Comparison of ENCODE assay signal across 24 cellular contexts in the genomic region with DNA sequence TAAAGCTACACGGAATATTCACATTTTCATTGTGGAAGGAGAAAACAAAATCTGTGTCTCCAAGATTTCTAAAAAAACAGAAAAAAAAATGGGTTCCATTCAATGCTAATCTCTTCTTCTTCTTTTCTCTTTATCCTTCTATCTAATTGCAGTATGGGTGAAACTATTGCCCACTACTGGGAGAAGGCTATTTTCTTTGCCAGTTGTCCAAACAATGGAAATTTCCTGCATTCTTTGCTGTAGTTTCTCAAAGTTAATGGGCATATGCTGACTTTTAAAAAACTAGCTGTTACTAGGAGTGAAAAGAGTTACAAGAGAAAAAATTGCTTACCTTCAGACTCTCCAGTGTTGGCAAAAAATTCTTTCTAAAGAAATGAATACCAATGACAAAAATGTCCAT.
"Had no signal": no experiment of that assay in that cellular context is flagged by ENCODE, and none has a peak within 500 bp of the region (broad histone marks: within the 10 kb centered on the region; RNA-seq: fewer than 3 reads in every experiment).

No MANE protein-coding gene starts in this region.

- DNase-seq: activated B cell treated with CpG ODN at 0.5 μM for 24 hours; activated CD4-positive, alpha-beta T cell treated with anti-CD3 and anti-CD28 coated beads, Interleukin-2, amount 50 U/mL, for 1 hour; activated CD8-positive, alpha-beta T cell treated with anti-CD3 and anti-CD28 coated beads for 36 hours; activated naive CD8-positive, alpha-beta T cell treated with anti-CD3 and anti-CD28 coated beads, Interleukin-2, amount 50 U/mL, for 24 hours; activated T-cell treated with anti-CD3 and anti-CD28 coated beads, Interleukin-2, amount 50 U/mL, for 4 hours; dermis blood vessel endothelial cell; effector CD8-positive, alpha-beta T cell; esophagus squamous epithelium; islet precursor cell; left cardiac atrium; midbrain; naive thymus-derived CD4-positive, alpha-beta T cell; nucleus accumbens; right cardiac atrium; stimulated activated CD4-positive, alpha-beta T cell treated with anti-CD3 and anti-CD28 coated beads, Interleukin-15, amount 100 ng/mL, for 24 hours; stimulated activated CD4-positive, alpha-beta T cell treated with anti-CD3 and anti-CD28 coated beads, Interleukin-2, amount 100 ng/mL, for 24 hours; stimulated activated naive CD4-positive, alpha-beta T cell had no signal

- H3K9me3 ChIP-seq: esophagus squamous epithelium, gastroesophageal sphincter had no signal

- H3K4me1 Mint-ChIP-seq: activated B cell treated with CpG ODN at 0.5 μM for 24 hours; activated naive CD4-positive, alpha-beta T cell treated with anti-CD3 and anti-CD28 coated beads, Interleukin-2, amount 50 U/mL, for 24 hours; activated naive CD8-positive, alpha-beta T cell treated with anti-CD3 and anti-CD28 coated beads, Interleukin-2, amount 50 U/mL, for 24 hours; activated T-helper 17 cell treated with anti-CD3 and anti-CD28 coated beads, Interleukin-2, amount 50 U/mL, for 72 hours; central memory CD8-positive, alpha-beta T cell; naive thymus-derived CD4-positive, alpha-beta T cell had no signal

- H3K4me3 Mint-ChIP-seq: activated B cell treated with CpG ODN at 0.5 μM for 24 hours; activated CD8-positive, alpha-beta T cell treated with anti-CD3 and anti-CD28 coated beads for 36 hours; activated naive CD4-positive, alpha-beta T cell treated with anti-CD3 and anti-CD28 coated beads, Interleukin-2, amount 50 U/mL, for 24 hours; activated naive CD8-positive, alpha-beta T cell treated with anti-CD3 and anti-CD28 coated beads, Interleukin-2, amount 50 U/mL, for 24 hours; activated T-cell treated with anti-CD3 and anti-CD28 coated beads, Interleukin-2, amount 50 U/mL, for 4 hours; activated T-helper 17 cell treated with anti-CD3 and anti-CD28 coated beads, Interleukin-2, amount 50 U/mL, for 72 hours; central memory CD8-positive, alpha-beta T cell; naive thymus-derived CD4-positive, alpha-beta T cell had no signal

- ATAC-seq: activated CD8-positive, alpha-beta T cell treated with anti-CD3 and anti-CD28 coated beads for 36 hours; activated naive CD8-positive, alpha-beta T cell treated with anti-CD3 and anti-CD28 coated beads, Interleukin-2, amount 50 U/mL, for 24 hours; activated T-cell treated with anti-CD3 and anti-CD28 coated beads, Interleukin-2, amount 50 U/mL, for 4 hours; activated T-helper 17 cell treated with anti-CD3 and anti-CD28 coated beads, Interleukin-2, amount 50 U/mL, for 72 hours; gastroesophageal sphincter; left cardiac atrium; naive thymus-derived CD4-positive, alpha-beta T cell; right cardiac atrium had no signal

- H3K9me3 Mint-ChIP-seq: activated B cell treated with CpG ODN at 0.5 μM for 24 hours; activated CD8-positive, alpha-beta T cell treated with anti-CD3 and anti-CD28 coated beads for 36 hours; activated naive CD4-positive, alpha-beta T cell treated with anti-CD3 and anti-CD28 coated beads, Interleukin-2, amount 50 U/mL, for 24 hours; activated naive CD8-positive, alpha-beta T cell treated with anti-CD3 and anti-CD28 coated beads, Interleukin-2, amount 50 U/mL, for 24 hours; activated T-cell treated with anti-CD3 and anti-CD28 coated beads, Interleukin-2, amount 50 U/mL, for 4 hours; activated T-helper 17 cell treated with anti-CD3 and anti-CD28 coated beads, Interleukin-2, amount 50 U/mL, for 72 hours; central memory CD8-positive, alpha-beta T cell had no signal

- H2AFZ ChIP-seq: hepatocyte had no signal

- H3K4me3 ChIP-seq: esophagus squamous epithelium, gastroesophageal sphincter, hepatocyte, tibial nerve had no signal

- H3K27me3 Mint-ChIP-seq: activated B cell treated with CpG ODN at 0.5 μM for 24 hours; activated naive CD4-positive, alpha-beta T cell treated with anti-CD3 and anti-CD28 coated beads, Interleukin-2, amount 50 U/mL, for 24 hours; activated naive CD8-positive, alpha-beta T cell treated with anti-CD3 and anti-CD28 coated beads, Interleukin-2, amount 50 U/mL, for 24 hours had no signal

- H3K4me2 ChIP-seq: hepatocyte had no signal

- H3K36me3 Mint-ChIP-seq: activated naive CD4-positive, alpha-beta T cell treated with anti-CD3 and anti-CD28 coated beads, Interleukin-2, amount 50 U/mL, for 24 hours; naive thymus-derived CD4-positive, alpha-beta T cell had no signal

- H3K27ac ChIP-seq: epithelial cell of prostate, esophagus squamous epithelium, gastroesophageal sphincter, hepatocyte, tibial nerve had no signal

- H3K27ac Mint-ChIP-seq: activated B cell treated with CpG ODN at 0.5 μM for 24 hours; activated CD8-positive, alpha-beta T cell treated with anti-CD3 and anti-CD28 coated beads for 36 hours; activated naive CD4-positive, alpha-beta T cell treated with anti-CD3 and anti-CD28 coated beads, Interleukin-2, amount 50 U/mL, for 24 hours; activated naive CD8-positive, alpha-beta T cell treated with anti-CD3 and anti-CD28 coated beads, Interleukin-2, amount 50 U/mL, for 24 hours; activated T-helper 17 cell treated with anti-CD3 and anti-CD28 coated beads, Interleukin-2, amount 50 U/mL, for 72 hours; naive thymus-derived CD4-positive, alpha-beta T cell had no signal

- H3K4me1 ChIP-seq: gastroesophageal sphincter, tibial nerve had no signal

- H3K36me3 ChIP-seq: esophagus squamous epithelium, gastroesophageal sphincter, tibial nerve had no signal

- H3K27me3 ChIP-seq: esophagus squamous epithelium, gastroesophageal sphincter, hepatocyte, tibial nerve had no signal

- H3K79me2 ChIP-seq: hepatocyte had no signal
